In genomic region chr4:95095352-95095974, GRCh38 we compare ENCODE assay signal across 9 cellular contexts.
A peak's percentile ranks its signal among the peaks of the same experiment; 100 is the strongest.
DNase-seq lines count a peak whose midpoint lies in the region; ATAC-seq and TF ChIP-seq lines count a peak whose summit lies in the region.
"Had no signal": no experiment of that assay in that cellular context is flagged by ENCODE, and none has a peak within 500 bp of the region (broad histone marks: within the 10 kb centered on the region; RNA-seq: fewer than 3 reads in every experiment).

No MANE protein-coding gene starts in this region.

- intact Hi-C loops in MCF 10A (cut with micrococcal nuclease), result loop anchor here (1.0 to 5.0 kb wide), 4 partner anchors 268 to 474 kb away; partner anchors contain the start of gene BMPR1B

- CTCF ChIA-PET in MCF 10A (lab: Yijun Ruan, JAX), result interaction anchor here (0.5 to 4.9 kb wide), 20 partner anchors 8 to 688 kb away, joined by 3 to 44 read pairs (median 3); partner anchors contain the start of gene BMPR1B

- no peak overlapping the region for H3K4me3 Mint-ChIP-seq in MCF 10A (ENCODE audit: unreplicated experiment)
- no peak overlapping the region for H3K4me3 Mint-ChIP-seq in nephron
- no peak overlapping the region for H3K4me3 Mint-ChIP-seq in activated T-cell treated with anti-CD3 and anti-CD28 coated beads, Interleukin-2, amount 50 U/mL, for 72 hours
- H3K4me3 Mint-ChIP-seq: IgD-negative memory B cell had no signal

- H3K27me3 Mint-ChIP-seq in MCF 10A (ENCODE audit: insufficient read depth, unreplicated experiment) (no peaks in the 10 kb centered on the region), nephron (ENCODE audit: low read depth) (no peaks in the 10 kb centered on the region)
- H3K27me3 Mint-ChIP-seq in activated T-cell treated with anti-CD3 and anti-CD28 coated beads, Interleukin-2, amount 50 U/mL, for 72 hours (ENCODE audit: low read depth), result peaks cover 5% of the 10 kb centered on the region

- ATAC-seq in GM21390 (IDR thresholded peaks at IDR 0.05; ENCODE audit: unreplicated experiment), result no peak
- ATAC-seq in HG03280 (IDR thresholded peaks at IDR 0.05; ENCODE audit: unreplicated experiment), result no peak
- ATAC-seq in activated T-cell treated with anti-CD3 and anti-CD28 coated beads, Interleukin-2, amount 50 U/mL, for 72 hours (replicated peaks in 1 of 2), result no peak

- POLR2A ChIA-PET in MCF 10A (lab: Yijun Ruan, JAX), result interaction anchor here (0.7 to 0.8 kb wide), 2 partner anchors 16 to 28 kb away, joined by 3 to 5 read pairs; no protein-coding TSS in a partner anchor

- TF ChIP-seq CTCF in MCF 10A (IDR thresholded peaks at IDR 0.05; ENCODE audit: unreplicated experiment), result peak; percentile 67
- TF ChIP-seq CTCF in nephron (IDR thresholded peaks at IDR 0.05; ENCODE audit: unreplicated experiment in 3 of 3), result peak; percentile 68 to 82 (median 75)

- no peaks in the 10 kb centered on the region for H3K36me3 Mint-ChIP-seq in MCF 10A (ENCODE audit: insufficient read depth, unreplicated experiment)
- H3K36me3 Mint-ChIP-seq in nephron (ENCODE audit: low read depth), result no peaks in the 10 kb centered on the region
- no peaks in the 10 kb centered on the region for H3K36me3 Mint-ChIP-seq in activated T-cell treated with anti-CD3 and anti-CD28 coated beads, Interleukin-2, amount 50 U/mL, for 72 hours (ENCODE audit: insufficient read depth in 2 of 2)

- H3K27ac Mint-ChIP-seq in MCF 10A (ENCODE audit: low read depth, unreplicated experiment), result peak overlapping the region; percentile 42
- peak overlapping the region in 1 of 3 experiments; percentile 2 for H3K27ac Mint-ChIP-seq in nephron
- no peak overlapping the region for H3K27ac Mint-ChIP-seq in activated T-cell treated with anti-CD3 and anti-CD28 coated beads, Interleukin-2, amount 50 U/mL, for 72 hours
- H3K27ac Mint-ChIP-seq: IgD-negative memory B cell had no signal

- H3K4me1 Mint-ChIP-seq in MCF 10A (ENCODE audit: insufficient read depth, unreplicated experiment), result peaks cover 20% of the 10 kb centered on the region
- H3K4me1 Mint-ChIP-seq in nephron, result peaks cover 30% of the 10 kb centered on the region
- H3K4me1 Mint-ChIP-seq in activated T-cell treated with anti-CD3 and anti-CD28 coated beads, Interleukin-2, amount 50 U/mL, for 72 hours (ENCODE audit: low read depth), result peaks cover 7% of the 10 kb centered on the region

- peak; percentile 71 for DNase-seq in DMS53 (lab: John Stamatoyannopoulos, UW)
- peak; percentile 56 for DNase-seq in LoVo (ENCODE audit: low spot score)
- DNase-seq in MCF 10A (ENCODE audit: unreplicated experiment), result peak; percentile 71
- no peak for DNase-seq in activated T-cell treated with anti-CD3 and anti-CD28 coated beads, Interleukin-2, amount 50 U/mL, for 72 hours
- no peak for DNase-seq in NCI-H2227 (lab: John Stamatoyannopoulos, UW; ENCODE audit: unreplicated experiment)

- no TSS peak for BruUV-seq in MCF 10A (replicated peaks; lab: Mats Ljungman, UMichigan)

- H3K9me3 Mint-ChIP-seq in MCF 10A (ENCODE audit: unreplicated experiment) (no peaks in the 10 kb centered on the region), nephron (peaks cover 2% of the 10 kb centered on the region)
- H3K9me3 Mint-ChIP-seq in activated T-cell treated with anti-CD3 and anti-CD28 coated beads, Interleukin-2, amount 50 U/mL, for 72 hours, result no peaks in the 10 kb centered on the region
- H3K9me3 Mint-ChIP-seq: IgD-negative memory B cell had no signal

Comparison
In these comparisons a context has a peak if more than half of its experiments do, and no peak if none do; other contexts are left out.
1. DNase-seq: peak in DMS53 (single experiment), LoVo (single experiment) and MCF 10A (single experiment); none in activated T-cell treated with anti-CD3 and anti-CD28 coated beads, Interleukin-2, amount 50 U/mL, for 72 hours (0 of 2) and NCI-H2227 (single experiment).